In the genomic region with DNA sequence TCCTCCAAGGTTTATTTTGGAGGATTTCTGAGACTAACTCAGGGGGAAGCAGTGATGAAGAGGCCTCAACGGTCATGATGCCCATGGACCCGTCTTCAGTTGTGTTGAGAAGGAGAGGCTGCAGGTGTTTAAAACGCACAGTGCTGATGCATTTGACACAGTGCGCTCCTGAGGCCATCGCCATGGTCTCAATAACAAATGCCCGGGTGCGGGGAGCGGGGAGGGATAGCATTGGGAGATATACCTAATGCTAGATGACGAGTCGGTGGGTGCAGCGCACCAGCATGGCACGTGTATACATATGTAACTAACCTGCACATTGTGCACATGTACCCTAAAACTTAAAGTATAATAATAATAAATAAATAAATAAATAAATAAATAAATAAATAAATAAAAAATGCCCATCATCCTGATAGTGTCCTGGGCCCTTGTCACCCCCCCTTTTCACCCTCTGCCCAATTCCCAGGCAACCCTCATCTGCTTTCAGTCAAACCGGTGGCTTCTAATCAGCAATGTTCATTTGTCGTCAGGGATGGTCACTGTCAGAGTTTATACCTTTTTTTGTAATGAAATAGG, we compare ENCODE assay signal across 6 cellular contexts.
"Had no signal": no experiment of that assay in that cellular context is flagged by ENCODE, and none has a peak within 500 bp of the region (broad histone marks: within the 10 kb centered on the region; RNA-seq: fewer than 3 reads in every experiment).

No MANE protein-coding gene starts in this region.

- H3K4me3 ChIP-seq: GM23338, K562 had no signal

- DNase-seq: H9, HCEC 1CT, HFFc6, IMR-90 had no signal

- ATAC-seq: GM23338, K562 had no signal
